ENCODE assay signal across 15 cellular contexts in the genomic region with DNA sequence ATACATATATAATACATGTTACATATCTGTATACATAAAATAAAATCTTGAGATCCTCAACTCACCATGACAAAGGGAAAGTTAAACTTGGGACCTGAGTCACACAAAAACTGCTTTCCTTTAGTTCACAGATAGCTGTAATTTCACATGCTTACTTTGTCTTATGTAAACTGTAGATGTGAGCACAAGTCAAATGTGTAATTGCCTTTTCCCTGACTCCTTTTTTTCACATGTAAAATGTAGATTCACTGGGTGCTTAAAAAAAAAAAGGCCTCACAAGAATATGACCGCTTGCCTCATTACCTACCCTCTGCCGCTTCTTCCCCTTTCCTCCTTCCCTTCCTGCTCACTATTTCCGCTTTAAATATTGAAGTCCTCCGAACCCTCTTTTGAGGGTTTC. TPM values are rescaled to one million over a fixed set of nuclear protein-coding genes. Genes with fewer than 3 reads are reported as not detected.
A peak's percentile ranks its signal among the peaks of the same experiment; 100 is the strongest.
DNase-seq lines count a peak whose midpoint lies in the region; ATAC-seq and TF ChIP-seq lines count a peak whose summit lies in the region.
"Had no signal": no experiment of that assay in that cellular context is flagged by ENCODE, and none has a peak within 500 bp of the region (broad histone marks: within the 10 kb centered on the region; RNA-seq: fewer than 3 reads in every experiment).

No MANE protein-coding gene starts in this region.

- H3K36me3 Mint-ChIP-seq in central memory CD8-positive, alpha-beta T cell (ENCODE audit: insufficient read depth), result no peaks in the 10 kb centered on the region
- H3K36me3 Mint-ChIP-seq: CD8-positive, alpha-beta memory T cell had no signal

- no peak overlapping the region for H3K4me3 ChIP-seq in stomach
- H3K4me3 ChIP-seq: BLaER1 had no signal

- no peak overlapping the region for H3K27ac ChIP-seq in stomach
- H3K27ac ChIP-seq: BLaER1 had no signal

- TF ChIP-seq CTCF in stomach (IDR thresholded peaks at IDR 0.05), result no peak

- in situ Hi-C loops in KBM-7 (cut with MboI; ENCODE audit: low pct_unique_long_range_greater_than_20kb, low sequenced_read_pairs), result no loop called here

- H3K27me3 Mint-ChIP-seq in central memory CD8-positive, alpha-beta T cell, result no peaks in the 10 kb centered on the region

- DNase-seq in SIG-M5 treated with dmso at 0.1 percent for 504 hours (lab: John Stamatoyannopoulos, UW; ENCODE audit: unreplicated experiment) (peak; percentile 2), SIG-M5 (lab: John Stamatoyannopoulos, UW) (no peak), KBM-7 (peak; percentile 16), NOMO-1 treated with dmso at 0.1 percent for 144 hours (lab: John Stamatoyannopoulos, UW; ENCODE audit: unreplicated experiment) (peak; percentile 63), stomach (no peak)
- DNase-seq in central memory CD8-positive, alpha-beta T cell (ENCODE audit: low spot score in 2 of 2), result no peak
- no peak for DNase-seq in activated CD4-positive, alpha-beta T cell treated with anti-CD3 and anti-CD28 coated beads for 48 hours
- DNase-seq: 8988T; AML-193; Caco-2; CD8-positive, alpha-beta memory T cell; DND-41 had no signal

- ATAC-seq in central memory CD8-positive, alpha-beta T cell (replicated peaks; ENCODE audit: extremely low read depth, poor library complexity, severe bottlenecking), result no peak
- ATAC-seq in HG03354 (IDR thresholded peaks at IDR 0.05; ENCODE audit: poor library complexity, severe bottlenecking, unreplicated experiment), result no peak
- ATAC-seq: HCT116 had no signal

- intact Hi-C loops in stomach (cut with DNase I; ENCODE audit: low total_unique reads), result no loop called here

- H3K4me1 Mint-ChIP-seq in central memory CD8-positive, alpha-beta T cell, result peaks cover 22% of the 10 kb centered on the region

- no peak for TF ChIP-seq EP300 in stomach (IDR thresholded peaks at IDR 0.05)

- no peaks in the 10 kb centered on the region for H3K27me3 ChIP-seq in stomach
- H3K27me3 ChIP-seq: BLaER1 had no signal

- 77 to 92% (median 80%) methylated on average over 4 of the region's 4 CpGs for WGBS in stomach, 5 donors

- no peaks in the 10 kb centered on the region for H3K9me3 ChIP-seq in stomach
- H3K9me3 ChIP-seq: BLaER1, Caco-2 had no signal

- no peaks in the 10 kb centered on the region for H3K36me3 ChIP-seq in stomach
- H3K36me3 ChIP-seq: BLaER1 had no signal

- peak overlapping the region; percentile 35 for H3K27ac Mint-ChIP-seq in central memory CD8-positive, alpha-beta T cell (ENCODE audit: low read depth)
- H3K27ac Mint-ChIP-seq: CD8-positive, alpha-beta memory T cell had no signal

- no peak for TF ChIP-seq POLR2A in stomach (IDR thresholded peaks at IDR 0.05)

- H3K4me3 Mint-ChIP-seq in central memory CD8-positive, alpha-beta T cell, result no peak overlapping the region
- H3K4me3 Mint-ChIP-seq: CD8-positive, alpha-beta memory T cell had no signal

- H3K9me3 Mint-ChIP-seq in central memory CD8-positive, alpha-beta T cell, result no peaks in the 10 kb centered on the region
- H3K9me3 Mint-ChIP-seq: CD8-positive, alpha-beta memory T cell had no signal

- no peaks in the 10 kb centered on the region for H3K4me1 ChIP-seq in stomach
- H3K4me1 ChIP-seq: BLaER1, Caco-2 had no signal

RNA-seq across cellular contexts. Expression of gene FAM169A, which starts 21.9 kb away (rescaled TPM):
- 10 to 100 TPM in 1 of 5 donors, 1 to 10 TPM in 2, under 1 TPM in 1, not detected in 1; under 0.01 to 11.2 (median 2.8) TPM for total RNA-seq in stomach
- polyA plus RNA-seq in stomach, result under 1 TPM; 0.25 to 0.35 (median 0.31) TPM

Comparison
In these comparisons a context has a peak if more than half of its experiments do, and no peak if none do; other contexts are left out.
1. DNase-seq: peak in SIG-M5 treated with dmso at 0.1 percent for 504 hours (single experiment), KBM-7 (single experiment) and NOMO-1 treated with dmso at 0.1 percent for 144 hours (single experiment); none in SIG-M5 (single experiment), central memory CD8-positive, alpha-beta T cell (0 of 2), activated CD4-positive, alpha-beta T cell treated with anti-CD3 and anti-CD28 coated beads for 48 hours (single experiment) and stomach (single experiment).